In genomic region chr14:101408077-101408831, GRCh38 we compare ENCODE assay signal across 12 cellular contexts.
DNase-seq lines count a peak whose midpoint lies in the region; ATAC-seq and TF ChIP-seq lines count a peak whose summit lies in the region.
"Had no signal": no experiment of that assay in that cellular context is flagged by ENCODE, and none has a peak within 500 bp of the region (broad histone marks: within the 10 kb centered on the region; RNA-seq: fewer than 3 reads in every experiment).

No MANE protein-coding gene starts in this region.

- H3K4me3 Mint-ChIP-seq in WTC11: no peak overlapping the region
- H3K4me3 Mint-ChIP-seq in activated CD8-positive, alpha-beta memory T cell treated with anti-CD3 and anti-CD28 coated beads, Interleukin-2, amount 10 ng/mL, durations not matched to agents 7 days and 5 days: no peak overlapping the region
- no peak overlapping the region for H3K4me3 Mint-ChIP-seq in activated T-cell treated with anti-CD3 and anti-CD28 coated beads, Interleukin-2, amount 50 U/mL, for 72 hours
- H3K4me3 Mint-ChIP-seq: CD14-positive monocyte had no signal

- no peak for ATAC-seq in WTC11
- no peak for ATAC-seq in activated CD8-positive, alpha-beta memory T cell treated with anti-CD3 and anti-CD28 coated beads, Interleukin-2, amount 10 ng/mL, durations not matched to agents 7 days and 5 days
- no peak for ATAC-seq in activated T-cell treated with anti-CD3 and anti-CD28 coated beads, Interleukin-2, amount 50 U/mL, for 72 hours (replicated peaks in 1 of 2)
- ATAC-seq: activated naive CD4-positive, alpha-beta T cell treated with anti-CD3 and anti-CD28 coated beads, Interleukin-2, amount 50 U/mL, for 72 hours had no signal

- no peak overlapping the region for H3K27ac Mint-ChIP-seq in WTC11
- H3K27ac Mint-ChIP-seq in activated CD8-positive, alpha-beta memory T cell treated with anti-CD3 and anti-CD28 coated beads, Interleukin-2, amount 10 ng/mL, durations not matched to agents 7 days and 5 days: no peak overlapping the region
- no peak overlapping the region for H3K27ac Mint-ChIP-seq in activated T-cell treated with anti-CD3 and anti-CD28 coated beads, Interleukin-2, amount 50 U/mL, for 72 hours

- H3K9me3 Mint-ChIP-seq in WTC11: no peaks in the 10 kb centered on the region
- H3K9me3 Mint-ChIP-seq in activated CD8-positive, alpha-beta memory T cell treated with anti-CD3 and anti-CD28 coated beads, Interleukin-2, amount 10 ng/mL, durations not matched to agents 7 days and 5 days (ENCODE audit: low read depth): no peaks in the 10 kb centered on the region
- H3K9me3 Mint-ChIP-seq in activated T-cell treated with anti-CD3 and anti-CD28 coated beads, Interleukin-2, amount 50 U/mL, for 72 hours: no peaks in the 10 kb centered on the region
- H3K9me3 Mint-ChIP-seq: activated naive CD4-positive, alpha-beta T cell treated with anti-CD3 and anti-CD28 coated beads, Interleukin-2, amount 50 U/mL, for 72 hours had no signal

- TF ChIP-seq CTCF in AG09319 (IDR thresholded peaks at IDR 0.05; ENCODE audit: low read depth, low read length): no peak
- no peak for TF ChIP-seq CTCF in WTC11 (IDR thresholded peaks at IDR 0.05)
- no peak for TF ChIP-seq CTCF in GM20000 (IDR thresholded peaks at IDR 0.05; ENCODE audit: extremely low read depth, missing control alignments)

- DNase-seq in AG09319 (ENCODE audit: extremely low read depth, low read depth) (peak; percentile 56), M059J (ENCODE audit: low read depth) (peak; percentile 70), dedifferentiated amniotic fluid mesenchymal stem cell (ENCODE audit: extremely low spot score) (peak; percentile 76), non-pigmented ciliary epithelial cell (ENCODE audit: low read depth) (peak; percentile 70), WTC11 (ENCODE audit: low spot score) (no peak), GM20000 (ENCODE audit: low spot score) (no peak)
- DNase-seq in activated CD8-positive, alpha-beta memory T cell treated with anti-CD3 and anti-CD28 coated beads, Interleukin-2, amount 10 ng/mL, durations not matched to agents 7 days and 5 days: no peak
- DNase-seq in activated T-cell treated with anti-CD3 and anti-CD28 coated beads, Interleukin-2, amount 50 U/mL, for 72 hours: no peak
- DNase-seq: NCI-H2081 treated with DMSO at 0.1 percent for 48 hours; stimulated activated CD4-positive, alpha-beta T cell treated with anti-CD3 and anti-CD28 coated beads, Interleukin-4, amount 100 ng/mL, for 24 hours had no signal

- H3K36me3 Mint-ChIP-seq in WTC11: no peaks in the 10 kb centered on the region
- no peaks in the 10 kb centered on the region for H3K36me3 Mint-ChIP-seq in activated CD8-positive, alpha-beta memory T cell treated with anti-CD3 and anti-CD28 coated beads, Interleukin-2, amount 10 ng/mL, durations not matched to agents 7 days and 5 days
- no peaks in the 10 kb centered on the region for H3K36me3 Mint-ChIP-seq in activated T-cell treated with anti-CD3 and anti-CD28 coated beads, Interleukin-2, amount 50 U/mL, for 72 hours (ENCODE audit: insufficient read depth in 2 of 2)
- H3K36me3 Mint-ChIP-seq: activated naive CD4-positive, alpha-beta T cell treated with anti-CD3 and anti-CD28 coated beads, Interleukin-2, amount 50 U/mL, for 72 hours; CD14-positive monocyte had no signal

- no peaks in the 10 kb centered on the region for H3K27me3 Mint-ChIP-seq in WTC11 (ENCODE audit: low read depth)
- peaks cover 6% of the 10 kb centered on the region for H3K27me3 Mint-ChIP-seq in activated CD8-positive, alpha-beta memory T cell treated with anti-CD3 and anti-CD28 coated beads, Interleukin-2, amount 10 ng/mL, durations not matched to agents 7 days and 5 days
- peaks cover 20% of the 10 kb centered on the region for H3K27me3 Mint-ChIP-seq in activated T-cell treated with anti-CD3 and anti-CD28 coated beads, Interleukin-2, amount 50 U/mL, for 72 hours (ENCODE audit: low read depth)

- peaks cover 13% of the 10 kb centered on the region for H3K4me1 Mint-ChIP-seq in WTC11
- no peaks in the 10 kb centered on the region for H3K4me1 Mint-ChIP-seq in activated CD8-positive, alpha-beta memory T cell treated with anti-CD3 and anti-CD28 coated beads, Interleukin-2, amount 10 ng/mL, durations not matched to agents 7 days and 5 days
- no peaks in the 10 kb centered on the region for H3K4me1 Mint-ChIP-seq in activated T-cell treated with anti-CD3 and anti-CD28 coated beads, Interleukin-2, amount 50 U/mL, for 72 hours (ENCODE audit: low read depth)
- H3K4me1 Mint-ChIP-seq: CD14-positive monocyte had no signal

- CTCF ChIA-PET in WTC11 (lab: Charles Lee): no interaction called here
- CTCF ChIA-PET in activated CD8-positive, alpha-beta memory T cell treated with anti-CD3 and anti-CD28 coated beads, Interleukin-2, amount 10 ng/mL, durations not matched to agents 7 days and 5 days (lab: Charles Lee): no interaction called here

- POLR2A ChIA-PET in WTC11 (lab: Charles Lee): no interaction called here

TF ChIP-seq in WTC11, 78 proteins besides CTCF, POLR2A, EP300 and RAD21:
- TF ChIP-seq E2F5 (CRISPR knock-in tag; IDR thresholded peaks at IDR 0.05) (no peak), HMGXB4 (CRISPR knock-in tag; IDR thresholded peaks at IDR 0.05) (no peak), ZNF121 (CRISPR knock-in tag; IDR thresholded peaks at IDR 0.05) (no peak), PRDM15 (CRISPR knock-in tag; IDR thresholded peaks at IDR 0.05) (no peak), SP1 (CRISPR knock-in tag; conservative IDR thresholded peaks at IDR 0.05) (no peak), NR3C1 (CRISPR knock-in tag; conservative IDR thresholded peaks at IDR 0.05; ENCODE audit: low read depth) (no peak), ZNF416 (CRISPR knock-in tag; IDR thresholded peaks at IDR 0.05) (no peak), ZNF232 (CRISPR knock-in tag; IDR thresholded peaks at IDR 0.05) (no peak), TP53 (CRISPR knock-in tag; IDR thresholded peaks at IDR 0.05) (no peak), ESRRA (CRISPR knock-in tag; IDR thresholded peaks at IDR 0.05; ENCODE audit: borderline replicate concordance) (no peak), IRF2 (CRISPR knock-in tag; IDR thresholded peaks at IDR 0.05; ENCODE audit: borderline replicate concordance, low read depth) (no peak), KAT7 (CRISPR knock-in tag; IDR thresholded peaks at IDR 0.05; ENCODE audit: borderline replicate concordance) (no peak)

Comparison
In these comparisons a context has a peak if more than half of its experiments do, and no peak if none do; other contexts are left out.
1. DNase-seq: peak in AG09319 (single experiment), M059J (single experiment), dedifferentiated amniotic fluid mesenchymal stem cell (single experiment) and non-pigmented ciliary epithelial cell (single experiment); none in WTC11 (single experiment), activated CD8-positive, alpha-beta memory T cell treated with anti-CD3 and anti-CD28 coated beads, Interleukin-2, amount 10 ng/mL, durations not matched to agents 7 days and 5 days (single experiment), activated T-cell treated with anti-CD3 and anti-CD28 coated beads, Interleukin-2, amount 50 U/mL, for 72 hours (0 of 2) and GM20000 (single experiment).